Comparison of ENCODE assay signal across 8 cellular contexts in the genomic region with DNA sequence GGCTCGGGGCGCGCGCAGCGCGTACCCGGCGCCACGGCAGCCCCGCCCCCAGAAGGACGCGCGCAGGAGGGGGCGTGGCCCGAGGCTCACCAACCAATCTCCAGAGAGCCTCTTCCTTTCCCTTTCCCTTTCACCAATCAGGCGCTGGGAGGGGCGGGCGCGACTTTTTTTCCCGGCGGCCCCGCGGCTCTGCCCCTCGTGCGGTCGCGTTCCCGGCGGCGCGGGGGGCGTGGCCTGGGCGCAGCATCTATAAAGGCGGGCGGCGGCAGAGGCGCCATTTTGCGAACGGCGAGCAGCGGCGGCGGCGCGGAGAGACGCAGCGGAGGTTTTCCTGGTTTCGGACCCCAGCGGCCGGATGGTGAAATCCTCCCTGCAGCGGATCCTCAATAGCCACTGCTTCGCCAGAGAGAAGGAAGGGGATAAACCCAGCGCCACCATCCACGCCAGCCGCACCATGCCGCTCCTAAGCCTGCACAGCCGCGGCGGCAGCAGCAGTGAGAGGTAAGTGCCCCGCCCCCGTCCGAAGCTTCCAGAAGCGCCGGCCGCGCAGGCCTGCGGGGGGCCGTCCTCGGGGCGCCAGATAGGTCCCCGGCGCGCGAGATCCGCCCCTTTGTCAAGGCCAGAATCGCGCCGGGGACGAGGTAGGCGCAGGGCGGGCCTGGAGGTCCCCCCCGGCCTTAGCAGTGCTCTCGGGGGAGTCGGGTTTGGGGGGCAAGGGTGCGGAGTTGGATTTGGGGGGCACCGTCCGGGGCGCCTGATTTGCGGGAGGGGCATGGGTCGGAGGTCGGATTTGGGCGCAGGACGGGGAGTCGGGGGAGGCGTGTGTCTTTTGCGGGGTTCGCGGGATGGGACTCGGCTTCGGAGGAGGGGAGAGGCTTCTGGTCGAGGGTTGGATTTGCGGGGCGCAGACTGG. TPM values are rescaled to one million over a fixed set of nuclear protein-coding genes. Genes with fewer than 3 reads are reported as not detected.
DNase-seq lines count a peak whose midpoint lies in the region; ATAC-seq, FAIRE-seq and TF ChIP-seq lines count a peak whose summit lies in the region.

No MANE protein-coding gene starts in this region.

- H3K36me3 ChIP-seq in breast epithelium: no peaks in the 10 kb centered on the region
- H3K36me3 ChIP-seq in small intestine (ENCODE audit: control insufficient read depth in 2 of 2, insufficient read depth in 2 of 2, low read length in 2 of 2): peaks cover 2 to 13% of the 10 kb centered on the region in 2 donors

- intact Hi-C loops in breast epithelium (cut with DNase I; ENCODE audit: low total_unique reads): loop anchor here (5.0 to 10.0 kb wide), 2 partner anchors 32 to 105 kb away; partner anchors contain the start of genes DOT1L, PLEKHJ1 and SF3A2

- H3K27me3 ChIP-seq in breast epithelium (no peaks in the 10 kb centered on the region), small intestine (ENCODE audit: control insufficient read depth in 2 of 2, insufficient read depth in 2 of 2, low read length in 2 of 2) (no peaks in the 10 kb centered on the region)

- no peaks in the 10 kb centered on the region for H3K9me3 ChIP-seq in breast epithelium
- H3K9me3 ChIP-seq in small intestine (ENCODE audit: control insufficient read depth, low read depth): no peaks in the 10 kb centered on the region

- H3K27ac ChIP-seq in VCaP (peak overlapping the region; percentile 91), breast epithelium (peak overlapping the region; percentile 99 to 100), small intestine (ENCODE audit: low read depth in 1 of 2, low read length in 1 of 2) (peak overlapping the region; percentile 96 to 98)

- DNase-seq in A172 (ENCODE audit: low spot score) (peak; percentile 92), NCI-H2171 treated with DMSO at 0.1 percent for 48 hours (lab: John Stamatoyannopoulos, UW) (peak; percentile 94), breast epithelium (ENCODE audit: low spot score in 2 of 2) (peak; percentile 98 to 99), iPS-NIHi7 (ENCODE audit: extremely low spot score) (peak; percentile 100), small intestine (peak; percentile 97)

- TF ChIP-seq POLR2A in breast epithelium (IDR thresholded peaks at IDR 0.05): peak; percentile 98

- 0 to 1% (median 1%) methylated on average over 45 to 103 of the region's 103 CpGs for WGBS in small intestine, 3 donors

- FAIRE-seq in small intestine (lab: Jason Lieb, UNC): no peak

- ATAC-seq in GM18519 (IDR thresholded peaks at IDR 0.05; ENCODE audit: low FRiP score, unreplicated experiment) (peak; percentile 53), HG03095 (IDR thresholded peaks at IDR 0.05; ENCODE audit: unreplicated experiment) (peak; percentile 34)

- H3K4me1 ChIP-seq in breast epithelium: peaks cover 17 to 22% of the 10 kb centered on the region in 2 donors
- peaks cover 5 to 6% of the 10 kb centered on the region in 2 donors for H3K4me1 ChIP-seq in small intestine (ENCODE audit: control insufficient read depth in 2 of 2, insufficient read depth in 1 of 2, low read depth in 1 of 2, low read length in 1 of 2)

- TF ChIP-seq CTCF in VCaP (conservative IDR thresholded peaks at IDR 0.05) (no peak; the same call in 1 of the 2 replicates), breast epithelium (IDR thresholded peaks at IDR 0.05) (peak; percentile 56 to 65 (median 64))

- H3K4me3 ChIP-seq in breast epithelium (peak overlapping the region; percentile 76 to 100 (median 82)), small intestine (ENCODE audit: low read depth in 1 of 2, low read length in 2 of 2) (peak overlapping the region; percentile 93 to 100)

RNA-seq across cellular contexts. Expression of gene PEAK3, which starts 12.5 kb away (rescaled TPM):
- total RNA-seq in A172 (2014; rRNA removed; shearing (Covaris generic)): 0.22 and 1.7 TPM in 2 replicates
- 1 to 10 TPM in 1 of 3 donors, not detected in 2; 1.8 TPM for total RNA-seq in breast epithelium
- polyA plus RNA-seq in small intestine: under 1 TPM in 2 of 3 donors, not detected in 1; 0.46 to 0.54 TPM

RNA-seq across cellular contexts. Expression of gene JSRP1, which starts 13.3 kb away (rescaled TPM):
- not detected in 2 replicates for total RNA-seq in A172 (2014; rRNA removed; shearing (Covaris generic))
- total RNA-seq in breast epithelium: 1 to 10 TPM in 2 of 3 donors, not detected in 1; 1.0 to 2.3 TPM
- polyA plus RNA-seq in small intestine: 1 to 10 TPM in 2 of 3 donors, under 1 TPM in 1; 0.69 to 1.9 (median 1.3) TPM

RNA-seq across cellular contexts. Expression of gene AMH, which starts 20.4 kb away (rescaled TPM):
- total RNA-seq in A172 (2014; rRNA removed; shearing (Covaris generic)): 8.5 and 10.0 TPM in 2 replicates
- 1 to 10 TPM in 2 of 3 donors, not detected in 1; 2.5 to 3.9 TPM for total RNA-seq in breast epithelium
- 1 to 10 TPM; 1.1 to 3.0 (median 1.9) TPM for polyA plus RNA-seq in small intestine

RNA-seq across cellular contexts. Expression of gene SF3A2, which starts 32.9 kb away (rescaled TPM):
- 41.1 and 42.9 TPM in 2 replicates for total RNA-seq in A172 (2014; rRNA removed; shearing (Covaris generic))
- 10 to 100 TPM; 32.6 to 38.0 (median 33.3) TPM for total RNA-seq in breast epithelium
- 10 to 100 TPM; 31.8 to 45.5 (median 35.1) TPM for polyA plus RNA-seq in small intestine

RNA-seq across cellular contexts. Expression of gene PLEKHJ1, which starts 33.4 kb away (rescaled TPM):
- total RNA-seq in A172 (2014; rRNA removed; shearing (Covaris generic)): 172 and 177 TPM in 2 replicates
- 10 to 100 TPM; 44.6 to 52.8 (median 47.4) TPM for total RNA-seq in breast epithelium
- 100 to 1,000 TPM; 269 to 307 (median 286) TPM for polyA plus RNA-seq in small intestine

Comparison
In these comparisons a context has a peak if more than half of its experiments do, and no peak if none do; other contexts are left out.
1. Peak in every context shown above with its lines: DNase-seq, ATAC-seq, H3K4me3 ChIP-seq and H3K27ac ChIP-seq.